In the genomic region with DNA sequence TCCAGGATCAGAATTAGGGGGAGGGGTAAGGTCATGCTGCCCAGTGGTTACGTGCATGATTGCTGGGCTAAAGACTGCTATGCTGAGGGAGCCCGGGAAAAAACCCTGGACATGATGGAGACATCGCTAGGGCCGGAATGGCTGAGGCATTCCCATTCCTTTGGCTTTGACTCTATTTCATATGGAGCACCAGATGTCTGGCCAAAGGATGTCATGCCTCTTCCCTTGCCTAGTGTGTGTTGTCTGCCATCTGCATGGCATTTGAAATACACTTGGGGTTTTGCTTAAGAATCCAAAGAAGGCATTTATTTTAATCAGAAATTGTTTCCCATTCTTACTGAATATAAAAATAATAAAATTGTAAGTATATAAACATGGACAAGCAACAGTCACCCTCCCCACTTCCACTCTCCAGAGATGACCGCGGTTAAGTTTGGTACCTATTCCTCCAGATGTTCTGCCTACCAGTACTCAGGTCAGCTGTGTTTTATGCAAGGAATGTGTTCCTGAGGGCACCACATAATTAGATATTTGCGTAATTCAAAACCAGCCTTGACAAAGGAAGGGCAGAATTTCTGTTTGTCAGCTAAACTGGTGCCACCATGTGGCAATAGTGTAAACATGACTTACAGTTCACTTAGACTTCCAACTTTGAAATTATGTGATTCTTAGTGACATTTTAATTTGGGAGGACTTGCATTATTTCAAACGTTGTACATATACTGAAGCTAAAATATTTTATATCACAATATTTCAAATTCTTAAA, we compare ENCODE assay signal across 8 cellular contexts.
DNase-seq lines count a peak whose midpoint lies in the region; ATAC-seq lines count a peak whose summit lies in the region.

No MANE protein-coding gene starts in this region.

- no peak overlapping the region for H3K4me2 ChIP-seq in trophoblast cell (ENCODE audit: low read length)

- no peak overlapping the region for H3K23ac ChIP-seq in trophoblast cell (ENCODE audit: low read length)

- no peak overlapping the region for H2AK5ac ChIP-seq in trophoblast cell (ENCODE audit: low read length)

- H4K91ac ChIP-seq in trophoblast cell (ENCODE audit: low read depth, low read length), result no peak overlapping the region

- H3K27ac ChIP-seq in trophoblast cell (ENCODE audit: low read depth, low read length) (no peak overlapping the region), substantia nigra (ENCODE audit: low read depth, low read length, poor library complexity, severe bottlenecking) (no peak overlapping the region)

- no peak overlapping the region for H3K9ac ChIP-seq in trophoblast cell (ENCODE audit: low read length)

- H3K14ac ChIP-seq in trophoblast cell (ENCODE audit: low read length), result no peak overlapping the region

- H2BK120ac ChIP-seq in trophoblast cell (ENCODE audit: insufficient read depth, low read length, poor library complexity), result no peak overlapping the region

- DNase-seq in AG20443 (ENCODE audit: low spot score), result peak; percentile 29
- DNase-seq in NCI-H510A treated with DMSO at 0.1 percent for 48 hours (lab: John Stamatoyannopoulos, UW), result peak; percentile 46
- peak; percentile 64 for DNase-seq in dedifferentiated amniotic fluid mesenchymal stem cell (ENCODE audit: extremely low spot score)
- DNase-seq in trophoblast cell, result peak; percentile 40 to 80
- DNase-seq in substantia nigra (lab: John Stamatoyannopoulos, UW), result no peak
- DNase-seq in stimulated activated naive CD4-positive, alpha-beta T cell treated with Interleukin-2 at 50 U/mL for 16 hours (lab: John Stamatoyannopoulos, UW), result no peak

- H3K18ac ChIP-seq in trophoblast cell (ENCODE audit: low read length), result no peak overlapping the region

- ATAC-seq in GM18502 (IDR thresholded peaks at IDR 0.05; ENCODE audit: poor library complexity, unreplicated experiment), result peak; percentile 68
- ATAC-seq in HG02938 (IDR thresholded peaks at IDR 0.05; ENCODE audit: unreplicated experiment), result no peak

- no peaks in the 10 kb centered on the region for H3K27me3 ChIP-seq in trophoblast cell (ENCODE audit: insufficient read depth, low read length)

- no peak overlapping the region for H4K8ac ChIP-seq in trophoblast cell (ENCODE audit: low read depth, low read length)

- H3K9me3 ChIP-seq in trophoblast cell (ENCODE audit: insufficient read depth, low read depth, low read length), result no peaks in the 10 kb centered on the region

- no peaks in the 10 kb centered on the region for H3K79me2 ChIP-seq in trophoblast cell (ENCODE audit: control insufficient read depth, insufficient read depth, low read length, poor library complexity)

- H3K4me3 ChIP-seq in trophoblast cell (ENCODE audit: low read depth, low read length), result no peak overlapping the region

- no peak overlapping the region for H2BK12ac ChIP-seq in trophoblast cell (ENCODE audit: low read length)

- no peak overlapping the region for H2BK5ac ChIP-seq in trophoblast cell (ENCODE audit: low read depth, low read length, poor library complexity)

- H3K36me3 ChIP-seq in trophoblast cell (ENCODE audit: control insufficient read depth in 1 of 2, insufficient read depth in 2 of 2, low read length in 2 of 2), result no peaks in the 10 kb centered on the region

- no CpG with 5 or more reads among the region's 8 CpGs for WGBS in trophoblast cell (ENCODE audit: extremely low coverage, insufficient coverage, insufficient read length)

- H3K4me1 ChIP-seq in trophoblast cell (ENCODE audit: control insufficient read depth in 1 of 2, insufficient read depth in 2 of 2, low read length in 2 of 2), result no peaks in the 10 kb centered on the region

- no peak overlapping the region for H2AFZ ChIP-seq in trophoblast cell (ENCODE audit: insufficient read depth, low read length, poor library complexity)

- no peak overlapping the region for H4K12ac ChIP-seq in trophoblast cell (ENCODE audit: low read depth, low read length)

- H3K79me1 ChIP-seq in trophoblast cell (ENCODE audit: low read length), result no peaks in the 10 kb centered on the region

- no peak overlapping the region for H3K4ac ChIP-seq in trophoblast cell (ENCODE audit: low read depth, low read length)

Comparison
In these comparisons a context has a peak if more than half of its experiments do, and no peak if none do; other contexts are left out.
1. DNase-seq: peak in AG20443 (single experiment), NCI-H510A treated with DMSO at 0.1 percent for 48 hours (single experiment), dedifferentiated amniotic fluid mesenchymal stem cell (single experiment) and trophoblast cell (2 of 2); none in substantia nigra (0 of 49) and stimulated activated naive CD4-positive, alpha-beta T cell treated with Interleukin-2 at 50 U/mL for 16 hours (single experiment).